ENCODE assay signal across 1 cellular context in the genomic region with DNA sequence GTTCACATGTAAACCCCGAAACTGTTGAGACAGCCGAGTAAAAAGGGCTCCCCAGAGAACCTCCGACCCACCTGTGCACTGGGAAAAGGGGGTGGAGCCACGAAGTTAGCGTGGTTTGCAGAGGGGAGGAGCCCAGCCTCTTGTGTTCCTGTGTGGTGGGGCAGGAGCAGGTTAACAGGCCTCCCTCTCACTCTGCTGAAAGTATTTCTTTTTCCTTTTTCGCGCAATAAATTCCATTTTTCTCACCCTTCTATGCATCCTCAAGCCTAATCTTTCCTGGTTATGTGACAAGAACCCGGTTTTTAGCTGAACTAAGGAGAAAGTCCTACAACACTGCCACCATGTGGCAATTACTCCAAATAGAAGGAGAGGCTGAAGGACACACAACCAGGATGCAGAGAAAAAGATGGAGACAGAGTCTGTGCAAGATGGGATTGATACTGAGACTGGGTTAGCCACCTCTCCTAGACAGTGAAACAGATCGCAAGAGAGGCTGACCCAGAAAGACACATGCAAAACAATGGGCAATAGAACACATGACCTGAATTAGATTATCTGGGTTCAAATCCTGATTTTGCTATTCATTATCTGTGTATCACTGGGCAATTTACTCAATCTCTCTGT.
TF ChIP-seq lines count a peak whose summit lies in the region.

No MANE protein-coding gene starts in this region.

TF ChIP-seq in GM12878, 131 proteins besides CTCF, POLR2A, EP300 and RAD21 (continued from another document):
- TF ChIP-seq, protein P1, sequence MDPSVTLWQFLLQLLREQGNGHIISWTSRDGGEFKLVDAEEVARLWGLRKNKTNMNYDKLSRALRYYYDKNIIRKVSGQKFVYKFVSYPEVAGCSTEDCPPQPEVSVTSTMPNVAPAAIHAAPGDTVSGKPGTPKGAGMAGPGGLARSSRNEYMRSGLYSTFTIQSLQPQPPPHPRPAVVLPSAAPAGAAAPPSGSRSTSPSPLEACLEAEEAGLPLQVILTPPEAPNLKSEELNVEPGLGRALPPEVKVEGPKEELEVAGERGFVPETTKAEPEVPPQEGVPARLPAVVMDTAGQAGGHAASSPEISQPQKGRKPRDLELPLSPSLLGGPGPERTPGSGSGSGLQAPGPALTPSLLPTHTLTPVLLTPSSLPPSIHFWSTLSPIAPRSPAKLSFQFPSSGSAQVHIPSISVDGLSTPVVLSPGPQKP (IDR thresholded peaks at IDR 0.05; ENCODE audit: low read depth, low read length) = no peak
- no peak for TF ChIP-seq CEBPB (IDR thresholded peaks at IDR 0.05; ENCODE audit: borderline replicate concordance in 1 of 2, low read depth in 2 of 2, low read length in 2 of 2)
- no peak for TF ChIP-seq NR2C1 (IDR thresholded peaks at IDR 0.05)
- no peak for TF ChIP-seq LARP7 (IDR thresholded peaks at IDR 0.05)
- no peak for TF ChIP-seq POLR2AphosphoS5 (IDR thresholded peaks at IDR 0.05; ENCODE audit: low read length)
- TF ChIP-seq MXI1 (IDR thresholded peaks at IDR 0.05; ENCODE audit: low read depth, low read length) = 0 out of 2 replicates have a peak, but pooled peaks have one; percentile 7
- TF ChIP-seq ESRRA (IDR thresholded peaks at IDR 0.05; ENCODE audit: low read length) = no peak
- TF ChIP-seq USF1 (IDR thresholded peaks at IDR 0.05; ENCODE audit: borderline replicate concordance, extremely low read length, insufficient read depth, low read depth, low read length) = no peak
- no peak for TF ChIP-seq CHD4 (IDR thresholded peaks at IDR 0.05)
- TF ChIP-seq SKIL (IDR thresholded peaks at IDR 0.05; ENCODE audit: low read depth, poor library complexity, severe bottlenecking) = peak; percentile 70
- TF ChIP-seq, protein P2, sequence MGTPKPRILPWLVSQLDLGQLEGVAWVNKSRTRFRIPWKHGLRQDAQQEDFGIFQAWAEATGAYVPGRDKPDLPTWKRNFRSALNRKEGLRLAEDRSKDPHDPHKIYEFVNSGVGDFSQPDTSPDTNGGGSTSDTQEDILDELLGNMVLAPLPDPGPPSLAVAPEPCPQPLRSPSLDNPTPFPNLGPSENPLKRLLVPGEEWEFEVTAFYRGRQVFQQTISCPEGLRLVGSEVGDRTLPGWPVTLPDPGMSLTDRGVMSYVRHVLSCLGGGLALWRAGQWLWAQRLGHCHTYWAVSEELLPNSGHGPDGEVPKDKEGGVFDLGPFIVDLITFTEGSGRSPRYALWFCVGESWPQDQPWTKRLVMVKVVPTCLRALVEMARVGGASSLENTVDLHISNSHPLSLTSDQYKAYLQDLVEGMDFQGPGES (IDR thresholded peaks at IDR 0.05) = no peak
- TF ChIP-seq ZBTB11 (CRISPR knock-in tag; IDR thresholded peaks at IDR 0.05) = no peak
- TF ChIP-seq ASH2L (IDR thresholded peaks at IDR 0.05; ENCODE audit: borderline replicate concordance, low read depth) = no peak
- no peak for TF ChIP-seq YBX1 (IDR thresholded peaks at IDR 0.05)
- TF ChIP-seq ZBED1 (IDR thresholded peaks at IDR 0.05; ENCODE audit: borderline replicate concordance) = no peak
- TF ChIP-seq ZBTB4 (CRISPR knock-in tag; IDR thresholded peaks at IDR 0.05) = no peak
- TF ChIP-seq MEF2B (IDR thresholded peaks at IDR 0.05; ENCODE audit: partially characterized antibody, poor library complexity, severe bottlenecking) = peak; percentile 52
- no peak for TF ChIP-seq RCOR1 (conservative IDR thresholded peaks at IDR 0.05; ENCODE audit: low read depth, low read length)
- no peak for TF ChIP-seq EZH2 (IDR thresholded peaks at IDR 0.05; ENCODE audit: borderline replicate concordance, control insufficient read depth, low read depth, low read length)
- TF ChIP-seq HCFC1 (IDR thresholded peaks at IDR 0.05; ENCODE audit: low read length) = no peak
- TF ChIP-seq, protein P3, sequence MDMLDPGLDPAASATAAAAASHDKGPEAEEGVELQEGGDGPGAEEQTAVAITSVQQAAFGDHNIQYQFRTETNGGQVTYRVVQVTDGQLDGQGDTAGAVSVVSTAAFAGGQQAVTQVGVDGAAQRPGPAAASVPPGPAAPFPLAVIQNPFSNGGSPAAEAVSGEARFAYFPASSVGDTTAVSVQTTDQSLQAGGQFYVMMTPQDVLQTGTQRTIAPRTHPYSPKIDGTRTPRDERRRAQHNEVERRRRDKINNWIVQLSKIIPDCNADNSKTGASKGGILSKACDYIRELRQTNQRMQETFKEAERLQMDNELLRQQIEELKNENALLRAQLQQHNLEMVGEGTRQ (IDR thresholded peaks at IDR 0.05; ENCODE audit: borderline replicate concordance, low read depth, low read length) = no peak
- TF ChIP-seq NKRF (conservative IDR thresholded peaks at IDR 0.05) = no peak
- no peak for TF ChIP-seq PAX5 (IDR thresholded peaks at IDR 0.05; ENCODE audit: borderline replicate concordance, low read depth, low read length)
- 0 out of 2 replicates have a peak, but pooled peaks have one; percentile 36 for TF ChIP-seq FOXM1 (IDR thresholded peaks at IDR 0.05; ENCODE audit: low read depth, low read length)
- TF ChIP-seq SRF (IDR thresholded peaks at IDR 0.05; ENCODE audit: low read depth in 2 of 2, low read length in 2 of 2) = no peak
- no peak for TF ChIP-seq E4F1 (IDR thresholded peaks at IDR 0.05; ENCODE audit: borderline replicate concordance, partially characterized antibody)
- no peak for TF ChIP-seq NFYA (IDR thresholded peaks at IDR 0.05; ENCODE audit: borderline replicate concordance, low read depth, low read length)
- no peak for TF ChIP-seq ZBTB33 (IDR thresholded peaks at IDR 0.05)
- no peak for TF ChIP-seq SMARCA5 (IDR thresholded peaks at IDR 0.05)
- TF ChIP-seq JUND (IDR thresholded peaks at IDR 0.05; ENCODE audit: low read depth, low read length) = no peak
- TF ChIP-seq CHD2 (IDR thresholded peaks at IDR 0.05; ENCODE audit: borderline replicate concordance, low read depth, low read length) = no peak
- TF ChIP-seq ZSCAN29 (IDR thresholded peaks at IDR 0.05) = peak; percentile 86; the same call in 1 of the 2 replicates
- TF ChIP-seq PAX8 (IDR thresholded peaks at IDR 0.05) = no peak
- no peak for TF ChIP-seq ZNF622 (IDR thresholded peaks at IDR 0.05)
- TF ChIP-seq EGR1 (IDR thresholded peaks at IDR 0.05; ENCODE audit: borderline replicate concordance in 1 of 2, low read depth in 2 of 2, low read length in 2 of 2) = no peak
